Comparison of ENCODE assay signal across 1 cellular context in the genomic region with DNA sequence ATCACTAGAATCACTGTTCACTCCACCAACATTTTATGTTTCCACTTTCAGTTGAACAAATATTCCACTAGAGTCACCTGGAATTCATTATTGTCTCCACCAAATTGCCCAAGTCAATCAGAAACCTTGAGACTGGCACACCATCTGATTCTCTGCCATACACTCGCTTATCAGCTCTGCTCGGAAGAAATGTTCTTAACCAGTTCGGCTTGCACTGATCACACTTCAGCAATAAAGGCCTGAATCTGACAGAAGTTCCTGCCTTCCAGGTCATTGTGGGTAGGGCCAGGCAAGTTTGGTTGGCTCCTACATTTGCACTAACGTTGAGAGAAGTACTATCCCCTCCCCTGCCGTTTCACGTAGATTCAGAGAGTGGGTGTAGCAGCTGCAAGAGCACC.
TF ChIP-seq lines count a peak whose summit lies in the region.

No MANE protein-coding gene starts in this region.

TF ChIP-seq in WTC11, 78 proteins besides CTCF, POLR2A, EP300 and RAD21 (continued from another document):
- TF ChIP-seq, protein P1, sequence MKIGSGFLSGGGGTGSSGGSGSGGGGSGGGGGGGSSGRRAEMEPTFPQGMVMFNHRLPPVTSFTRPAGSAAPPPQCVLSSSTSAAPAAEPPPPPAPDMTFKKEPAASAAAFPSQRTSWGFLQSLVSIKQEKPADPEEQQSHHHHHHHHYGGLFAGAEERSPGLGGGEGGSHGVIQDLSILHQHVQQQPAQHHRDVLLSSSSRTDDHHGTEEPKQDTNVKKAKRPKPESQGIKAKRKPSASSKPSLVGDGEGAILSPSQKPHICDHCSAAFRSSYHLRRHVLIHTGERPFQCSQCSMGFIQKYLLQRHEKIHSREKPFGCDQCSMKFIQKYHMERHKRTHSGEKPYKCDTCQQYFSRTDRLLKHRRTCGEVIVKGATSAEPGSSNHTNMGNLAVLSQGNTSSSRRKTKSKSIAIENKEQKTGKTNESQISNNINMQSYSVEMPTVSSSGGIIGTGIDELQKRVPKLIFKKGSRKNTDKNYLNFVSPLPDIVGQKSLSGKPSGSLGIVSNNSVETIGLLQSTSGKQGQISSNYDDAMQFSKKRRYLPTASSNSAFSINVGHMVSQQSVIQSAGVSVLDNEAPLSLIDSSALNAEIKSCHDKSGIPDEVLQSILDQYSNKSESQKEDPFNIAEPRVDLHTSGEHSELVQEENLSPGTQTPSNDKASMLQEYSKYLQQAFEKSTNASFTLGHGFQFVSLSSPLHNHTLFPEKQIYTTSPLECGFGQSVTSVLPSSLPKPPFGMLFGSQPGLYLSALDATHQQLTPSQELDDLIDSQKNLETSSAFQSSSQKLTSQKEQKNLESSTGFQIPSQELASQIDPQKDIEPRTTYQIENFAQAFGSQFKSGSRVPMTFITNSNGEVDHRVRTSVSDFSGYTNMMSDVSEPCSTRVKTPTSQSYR (CRISPR knock-in tag; IDR thresholded peaks at IDR 0.05): no peak
- TF ChIP-seq, protein P2, sequence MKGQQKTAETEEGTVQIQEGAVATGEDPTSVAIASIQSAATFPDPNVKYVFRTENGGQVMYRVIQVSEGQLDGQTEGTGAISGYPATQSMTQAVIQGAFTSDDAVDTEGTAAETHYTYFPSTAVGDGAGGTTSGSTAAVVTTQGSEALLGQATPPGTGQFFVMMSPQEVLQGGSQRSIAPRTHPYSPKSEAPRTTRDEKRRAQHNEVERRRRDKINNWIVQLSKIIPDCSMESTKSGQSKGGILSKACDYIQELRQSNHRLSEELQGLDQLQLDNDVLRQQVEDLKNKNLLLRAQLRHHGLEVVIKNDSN (CRISPR knock-in tag; IDR thresholded peaks at IDR 0.05): no peak
- TF ChIP-seq, protein P3, sequence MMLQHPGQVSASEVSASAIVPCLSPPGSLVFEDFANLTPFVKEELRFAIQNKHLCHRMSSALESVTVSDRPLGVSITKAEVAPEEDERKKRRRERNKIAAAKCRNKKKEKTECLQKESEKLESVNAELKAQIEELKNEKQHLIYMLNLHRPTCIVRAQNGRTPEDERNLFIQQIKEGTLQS (CRISPR knock-in tag; conservative IDR thresholded peaks at IDR 0.05): no peak
- TF ChIP-seq, protein P4, sequence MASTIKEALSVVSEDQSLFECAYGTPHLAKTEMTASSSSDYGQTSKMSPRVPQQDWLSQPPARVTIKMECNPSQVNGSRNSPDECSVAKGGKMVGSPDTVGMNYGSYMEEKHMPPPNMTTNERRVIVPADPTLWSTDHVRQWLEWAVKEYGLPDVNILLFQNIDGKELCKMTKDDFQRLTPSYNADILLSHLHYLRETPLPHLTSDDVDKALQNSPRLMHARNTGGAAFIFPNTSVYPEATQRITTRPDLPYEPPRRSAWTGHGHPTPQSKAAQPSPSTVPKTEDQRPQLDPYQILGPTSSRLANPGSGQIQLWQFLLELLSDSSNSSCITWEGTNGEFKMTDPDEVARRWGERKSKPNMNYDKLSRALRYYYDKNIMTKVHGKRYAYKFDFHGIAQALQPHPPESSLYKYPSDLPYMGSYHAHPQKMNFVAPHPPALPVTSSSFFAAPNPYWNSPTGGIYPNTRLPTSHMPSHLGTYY (CRISPR knock-in tag; IDR thresholded peaks at IDR 0.05): no peak
- TF ChIP-seq NFE2L1 (CRISPR knock-in tag; IDR thresholded peaks at IDR 0.05): no peak
